Comparison of ENCODE assay signal across 1 cellular context in genomic region chr6:137731600-137731959, GRCh38.
TF ChIP-seq lines count a peak whose summit lies in the region.

No MANE protein-coding gene starts in this region.

TF ChIP-seq in HepG2, 621 proteins besides CTCF, POLR2A, EP300 and RAD21 (continued from another document):
- TF ChIP-seq, protein P1, sequence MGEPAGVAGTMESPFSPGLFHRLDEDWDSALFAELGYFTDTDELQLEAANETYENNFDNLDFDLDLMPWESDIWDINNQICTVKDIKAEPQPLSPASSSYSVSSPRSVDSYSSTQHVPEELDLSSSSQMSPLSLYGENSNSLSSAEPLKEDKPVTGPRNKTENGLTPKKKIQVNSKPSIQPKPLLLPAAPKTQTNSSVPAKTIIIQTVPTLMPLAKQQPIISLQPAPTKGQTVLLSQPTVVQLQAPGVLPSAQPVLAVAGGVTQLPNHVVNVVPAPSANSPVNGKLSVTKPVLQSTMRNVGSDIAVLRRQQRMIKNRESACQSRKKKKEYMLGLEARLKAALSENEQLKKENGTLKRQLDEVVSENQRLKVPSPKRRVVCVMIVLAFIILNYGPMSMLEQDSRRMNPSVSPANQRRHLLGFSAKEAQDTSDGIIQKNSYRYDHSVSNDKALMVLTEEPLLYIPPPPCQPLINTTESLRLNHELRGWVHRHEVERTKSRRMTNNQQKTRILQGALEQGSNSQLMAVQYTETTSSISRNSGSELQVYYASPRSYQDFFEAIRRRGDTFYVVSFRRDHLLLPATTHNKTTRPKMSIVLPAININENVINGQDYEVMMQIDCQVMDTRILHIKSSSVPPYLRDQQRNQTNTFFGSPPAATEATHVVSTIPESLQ (CRISPR knock-in tag; conservative IDR thresholded peaks at IDR 0.05), result peak; percentile 17; the same call in 1 of the 2 replicates
- TF ChIP-seq NCOA5 (CRISPR knock-in tag; IDR thresholded peaks at IDR 0.05), result no peak
- no peak for TF ChIP-seq HNRNPUL1 (IDR thresholded peaks at IDR 0.05; ENCODE audit: low read depth, low read length)
- 0 out of 2 replicates have a peak, but pooled peaks have one; percentile 34 for TF ChIP-seq ARID2 (CRISPR knock-in tag; IDR thresholded peaks at IDR 0.05; ENCODE audit: borderline replicate concordance)
- no peak for TF ChIP-seq RARA (CRISPR knock-in tag; IDR thresholded peaks at IDR 0.05)
- no peak for TF ChIP-seq CSRNP1 (CRISPR knock-in tag; IDR thresholded peaks at IDR 0.05)
- no peak for TF ChIP-seq KLF15 (CRISPR knock-in tag; IDR thresholded peaks at IDR 0.05; ENCODE audit: borderline replicate concordance)
- peak; percentile 7; the same call in 1 of the 2 replicates for TF ChIP-seq REPIN1 (CRISPR knock-in tag; IDR thresholded peaks at IDR 0.05; ENCODE audit: borderline replicate concordance, low read depth)
TF ChIP-seq in HepG2: peak in this region for 5.
